Comparison of ENCODE assay signal across 2 cellular contexts in the genomic region with DNA sequence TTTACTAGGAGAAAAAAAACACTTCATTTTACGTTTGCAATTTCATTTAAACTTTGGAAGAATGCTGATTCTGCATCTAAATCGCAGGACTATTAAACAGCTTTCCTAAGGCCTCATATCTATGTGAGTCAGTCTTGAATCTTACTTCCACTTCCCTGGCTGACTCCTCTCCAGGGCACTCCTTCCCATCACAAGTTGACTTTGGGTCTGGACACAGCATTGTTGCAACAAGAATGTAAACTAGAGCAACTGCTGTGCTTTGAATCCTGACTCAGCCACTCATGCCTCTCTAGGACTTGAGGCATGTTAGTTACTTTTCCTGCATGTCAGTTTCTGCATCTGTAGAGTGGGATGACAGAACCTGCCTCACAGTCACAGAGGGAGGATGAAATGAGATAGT.
TF ChIP-seq lines count a peak whose summit lies in the region.

No MANE protein-coding gene starts in this region.

TF ChIP-seq in SK-N-SH treated with all-trans-retinoic acid at 6 μM for 48 hours, 23 proteins besides CTCF, POLR2A, EP300 and RAD21:
- no peak for TF ChIP-seq PPARA (CRISPR knock-in tag; IDR thresholded peaks at IDR 0.05; ENCODE audit: borderline replicate concordance)
- TF ChIP-seq, protein P1, sequence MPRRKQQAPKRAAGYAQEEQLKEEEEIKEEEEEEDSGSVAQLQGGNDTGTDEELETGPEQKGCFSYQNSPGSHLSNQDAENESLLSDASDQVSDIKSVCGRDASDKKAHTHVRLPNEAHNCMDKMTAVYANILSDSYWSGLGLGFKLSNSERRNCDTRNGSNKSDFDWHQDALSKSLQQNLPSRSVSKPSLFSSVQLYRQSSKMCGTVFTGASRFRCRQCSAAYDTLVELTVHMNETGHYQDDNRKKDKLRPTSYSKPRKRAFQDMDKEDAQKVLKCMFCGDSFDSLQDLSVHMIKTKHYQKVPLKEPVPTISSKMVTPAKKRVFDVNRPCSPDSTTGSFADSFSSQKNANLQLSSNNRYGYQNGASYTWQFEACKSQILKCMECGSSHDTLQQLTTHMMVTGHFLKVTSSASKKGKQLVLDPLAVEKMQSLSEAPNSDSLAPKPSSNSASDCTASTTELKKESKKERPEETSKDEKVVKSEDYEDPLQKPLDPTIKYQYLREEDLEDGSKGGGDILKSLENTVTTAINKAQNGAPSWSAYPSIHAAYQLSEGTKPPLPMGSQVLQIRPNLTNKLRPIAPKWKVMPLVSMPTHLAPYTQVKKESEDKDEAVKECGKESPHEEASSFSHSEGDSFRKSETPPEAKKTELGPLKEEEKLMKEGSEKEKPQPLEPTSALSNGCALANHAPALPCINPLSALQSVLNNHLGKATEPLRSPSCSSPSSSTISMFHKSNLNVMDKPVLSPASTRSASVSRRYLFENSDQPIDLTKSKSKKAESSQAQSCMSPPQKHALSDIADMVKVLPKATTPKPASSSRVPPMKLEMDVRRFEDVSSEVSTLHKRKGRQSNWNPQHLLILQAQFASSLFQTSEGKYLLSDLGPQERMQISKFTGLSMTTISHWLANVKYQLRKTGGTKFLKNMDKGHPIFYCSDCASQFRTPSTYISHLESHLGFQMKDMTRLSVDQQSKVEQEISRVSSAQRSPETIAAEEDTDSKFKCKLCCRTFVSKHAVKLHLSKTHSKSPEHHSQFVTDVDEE (CRISPR knock-in tag; IDR thresholded peaks at IDR 0.05): no peak
- no peak for TF ChIP-seq ESRRG (CRISPR knock-in tag; IDR thresholded peaks at IDR 0.05)
- no peak for TF ChIP-seq RARB (CRISPR knock-in tag; IDR thresholded peaks at IDR 0.05)
- no peak for TF ChIP-seq CSDC2 (CRISPR knock-in tag; IDR thresholded peaks at IDR 0.05)
- no peak for TF ChIP-seq TOX (CRISPR knock-in tag; IDR thresholded peaks at IDR 0.05; ENCODE audit: borderline replicate concordance)
- no peak for TF ChIP-seq ISL1 (CRISPR knock-in tag; IDR thresholded peaks at IDR 0.05)
- no peak for TF ChIP-seq OSR1 (CRISPR knock-in tag; IDR thresholded peaks at IDR 0.05)
- no peak for TF ChIP-seq POU6F1 (CRISPR knock-in tag; IDR thresholded peaks at IDR 0.05; ENCODE audit: borderline replicate concordance, low read depth)

TF ChIP-seq in SK-N-SH, 30 proteins besides CTCF, POLR2A, EP300 and RAD21:
- TF ChIP-seq FOXM1 (IDR thresholded peaks at IDR 0.05; ENCODE audit: low read depth): no peak
- no peak for TF ChIP-seq GATA2 (CRISPR knock-in tag; IDR thresholded peaks at IDR 0.05)
- no peak for TF ChIP-seq JUND (IDR thresholded peaks at IDR 0.05)
- TF ChIP-seq NFIC (IDR thresholded peaks at IDR 0.05; ENCODE audit: borderline replicate concordance): no peak
- no peak for TF ChIP-seq ELF1 (IDR thresholded peaks at IDR 0.05)
- TF ChIP-seq, protein P2, sequence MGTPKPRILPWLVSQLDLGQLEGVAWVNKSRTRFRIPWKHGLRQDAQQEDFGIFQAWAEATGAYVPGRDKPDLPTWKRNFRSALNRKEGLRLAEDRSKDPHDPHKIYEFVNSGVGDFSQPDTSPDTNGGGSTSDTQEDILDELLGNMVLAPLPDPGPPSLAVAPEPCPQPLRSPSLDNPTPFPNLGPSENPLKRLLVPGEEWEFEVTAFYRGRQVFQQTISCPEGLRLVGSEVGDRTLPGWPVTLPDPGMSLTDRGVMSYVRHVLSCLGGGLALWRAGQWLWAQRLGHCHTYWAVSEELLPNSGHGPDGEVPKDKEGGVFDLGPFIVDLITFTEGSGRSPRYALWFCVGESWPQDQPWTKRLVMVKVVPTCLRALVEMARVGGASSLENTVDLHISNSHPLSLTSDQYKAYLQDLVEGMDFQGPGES (IDR thresholded peaks at IDR 0.05; ENCODE audit: low read depth, low read length): no peak
- TF ChIP-seq SMC3 (IDR thresholded peaks at IDR 0.05; ENCODE audit: low read depth, low read length): no peak
- TF ChIP-seq TCF12 (IDR thresholded peaks at IDR 0.05): no peak
